ENCODE assay signal across 1 cellular context in the genomic region with DNA sequence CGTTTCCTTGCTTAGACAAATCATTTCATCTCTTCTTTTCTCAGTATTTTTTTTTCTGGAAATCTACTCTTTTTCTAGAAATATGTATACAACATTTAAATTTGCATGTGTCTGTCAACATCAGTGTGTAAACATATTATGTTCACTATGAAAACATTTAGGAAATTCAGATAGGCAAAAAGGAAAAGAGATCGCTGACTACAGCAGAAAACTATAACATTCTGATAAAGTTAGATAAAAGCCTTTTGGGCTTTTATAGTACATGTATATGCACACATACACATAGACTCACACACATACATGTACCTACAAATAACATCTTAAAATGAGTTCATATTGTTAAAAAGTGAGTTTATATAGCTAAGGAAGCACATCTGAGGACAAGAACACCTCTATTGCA.
TF ChIP-seq lines count a peak whose summit lies in the region.

No MANE protein-coding gene starts in this region.

TF ChIP-seq in GM12878, 131 proteins besides CTCF, POLR2A, EP300 and RAD21 (continued from another document):
- TF ChIP-seq, protein P1, sequence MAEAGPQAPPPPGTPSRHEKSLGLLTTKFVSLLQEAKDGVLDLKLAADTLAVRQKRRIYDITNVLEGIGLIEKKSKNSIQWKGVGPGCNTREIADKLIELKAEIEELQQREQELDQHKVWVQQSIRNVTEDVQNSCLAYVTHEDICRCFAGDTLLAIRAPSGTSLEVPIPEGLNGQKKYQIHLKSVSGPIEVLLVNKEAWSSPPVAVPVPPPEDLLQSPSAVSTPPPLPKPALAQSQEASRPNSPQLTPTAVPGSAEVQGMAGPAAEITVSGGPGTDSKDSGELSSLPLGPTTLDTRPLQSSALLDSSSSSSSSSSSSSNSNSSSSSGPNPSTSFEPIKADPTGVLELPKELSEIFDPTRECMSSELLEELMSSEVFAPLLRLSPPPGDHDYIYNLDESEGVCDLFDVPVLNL (IDR thresholded peaks at IDR 0.05; ENCODE audit: low read depth, low read length) = no peak
- TF ChIP-seq SREBF2 (IDR thresholded peaks at IDR 0.05; ENCODE audit: low read length) (no peak), TCF12 (IDR thresholded peaks at IDR 0.05; ENCODE audit: low read depth, low read length) (no peak)
